Comparison of ENCODE assay signal across 9 cellular contexts in genomic region chr7:43164757-43165156, GRCh38. TPM values are rescaled to one million over a fixed set of nuclear protein-coding genes. Genes with fewer than 3 reads are reported as not detected.
A peak's percentile ranks its signal among the peaks of the same experiment; 100 is the strongest.
DNase-seq lines count a peak whose midpoint lies in the region; ATAC-seq, FAIRE-seq and TF ChIP-seq lines count a peak whose summit lies in the region.
"Had no signal": no experiment of that assay in that cellular context is flagged by ENCODE, and none has a peak within 500 bp of the region (broad histone marks: within the 10 kb centered on the region; RNA-seq: fewer than 3 reads in every experiment).

No MANE protein-coding gene starts in this region.

- no peak for TF ChIP-seq POLR2A in GM12891 (IDR thresholded peaks at IDR 0.05; ENCODE audit: low read depth, low read length)

- no peaks in the 10 kb centered on the region for H3K9me3 ChIP-seq in MG63
- H3K9me3 ChIP-seq in fibroblast of lung (ENCODE audit: control insufficient read depth, insufficient read depth, low read depth, low read length) = no peaks in the 10 kb centered on the region
- H3K9me3 ChIP-seq in endodermal cell (ENCODE audit: control insufficient read depth, low read length) = no peaks in the 10 kb centered on the region
- H3K9me3 ChIP-seq in PC-9 (ENCODE audit: insufficient read depth, low read depth) = no peaks in the 10 kb centered on the region

- H3K36me3 Mint-ChIP-seq in type B pancreatic cell (no peaks in the 10 kb centered on the region), endodermal cell (ENCODE audit: low read depth) (no peaks in the 10 kb centered on the region)

- CTCF ChIA-PET in PC-9 (lab: Charles Lee) = no interaction called here

- no peak overlapping the region for H3K9ac ChIP-seq in fibroblast of lung (ENCODE audit: insufficient read depth, low read length)
- H3K9ac ChIP-seq in endodermal cell (ENCODE audit: extremely low read depth, low read length, poor library complexity, severe bottlenecking) = no peak overlapping the region

- H3K27me3 Mint-ChIP-seq in type B pancreatic cell = peaks cover 4% of the 10 kb centered on the region
- no peaks in the 10 kb centered on the region for H3K27me3 Mint-ChIP-seq in endodermal cell (ENCODE audit: insufficient read depth)

- no peak overlapping the region for H3K27ac ChIP-seq in fibroblast of lung (ENCODE audit: insufficient read depth, low read length)
- no peak overlapping the region for H3K27ac ChIP-seq in endodermal cell (ENCODE audit: low read depth, low read length)
- no peak overlapping the region for H3K27ac ChIP-seq in PC-9

- H3K27me3 ChIP-seq in MG63 (no peaks in the 10 kb centered on the region), fibroblast of lung (ENCODE audit: control insufficient read depth, insufficient read depth, low read length) (no peaks in the 10 kb centered on the region), endodermal cell (ENCODE audit: control insufficient read depth, insufficient read depth, low read length, poor library complexity, severe bottlenecking) (no peaks in the 10 kb centered on the region), PC-9 (ENCODE audit: insufficient read depth, low read depth) (peaks cover 67% of the 10 kb centered on the region)

- H2AFZ ChIP-seq in fibroblast of lung (ENCODE audit: low read length) = no peak overlapping the region
- no peak overlapping the region for H2AFZ ChIP-seq in PC-9

- FAIRE-seq in GM12891 (lab: Jason Lieb, UNC) = peak; percentile 47

- ATAC-seq in GM21825 (IDR thresholded peaks at IDR 0.05; ENCODE audit: unreplicated experiment) = peak; percentile 87

- H3K79me2 ChIP-seq in fibroblast of lung (ENCODE audit: control insufficient read depth, insufficient read depth, low read length) (no peaks in the 10 kb centered on the region), PC-9 (ENCODE audit: low read depth) (no peaks in the 10 kb centered on the region)

- H3K4me3 ChIP-seq in MG63 = no peak overlapping the region
- H3K4me3 ChIP-seq in fibroblast of lung (replicated peaks in 1 of 4; ENCODE audit: control extremely low read depth in 1 of 4, insufficient read depth in 1 of 4, low read depth in 3 of 4, low read length in 4 of 4) = no peak overlapping the region
- no peak overlapping the region for H3K4me3 ChIP-seq in endodermal cell (ENCODE audit: low read length)
- H3K4me3 ChIP-seq in PC-9 = no peak overlapping the region

- BruUV-seq in PC-9 (replicated peaks; lab: Mats Ljungman, UMichigan) = no TSS peak

- H4K20me1 ChIP-seq in fibroblast of lung (ENCODE audit: control insufficient read depth, extremely low read depth, insufficient read depth, low read length) (no peaks in the 10 kb centered on the region), PC-9 (ENCODE audit: insufficient read depth) (no peaks in the 10 kb centered on the region; the same call in 1 of the 2 replicates)

- H3K4me3 Mint-ChIP-seq in type B pancreatic cell (no peak overlapping the region), endodermal cell (no peak overlapping the region)

- intact Hi-C loops in PC-9 (cut with micrococcal nuclease; ENCODE audit: unreplicated experiment) = no loop called here

- WGBS in endodermal cell (ENCODE audit: insufficient coverage in 1 of 2, insufficient read length in 1 of 2), 2 experiments = 96% methylated on average over 4 of the region's 4 CpGs

- H3F3A ChIP-seq in PC-9 (ENCODE audit: insufficient read depth, low read depth) = no peaks in the 10 kb centered on the region

- peak; percentile 33 for DNase-seq in GM12891 (ENCODE audit: insufficient read length, low spot score)
- peak; percentile 35 for DNase-seq in MG63
- peak; percentile 97 to 98 for DNase-seq in fibroblast of lung (ENCODE audit: low read depth in 2 of 2)
- DNase-seq in type B pancreatic cell (ENCODE audit: extremely low spot score, unreplicated experiment) = no peak
- DNase-seq in activated CD4-positive, alpha-beta T cell treated with anti-CD3 and anti-CD28 coated beads for 4 hours = no peak
- no peak for DNase-seq in endodermal cell
- DNase-seq in PC-9 = no peak

- H3K9me3 Mint-ChIP-seq in type B pancreatic cell (peaks cover 4% of the 10 kb centered on the region), endodermal cell (no peaks in the 10 kb centered on the region)

- H3K4me1 Mint-ChIP-seq in type B pancreatic cell (ENCODE audit: unreplicated experiment) (no peaks in the 10 kb centered on the region), endodermal cell (no peaks in the 10 kb centered on the region)

- H3K27ac Mint-ChIP-seq in type B pancreatic cell = no peak overlapping the region
- no peak overlapping the region for H3K27ac Mint-ChIP-seq in endodermal cell

- H3K4me1 ChIP-seq in fibroblast of lung (ENCODE audit: control insufficient read depth, extremely low read depth, insufficient read depth, low read length) (peaks cover 9% of the 10 kb centered on the region), endodermal cell (ENCODE audit: control insufficient read depth, insufficient read depth, low read length) (no peaks in the 10 kb centered on the region), PC-9 (replicated peaks; ENCODE audit: insufficient read depth) (no peaks in the 10 kb centered on the region)

- POLR2A ChIA-PET in PC-9 (lab: Charles Lee; ENCODE audit: unreplicated experiment) = no interaction called here

- H3K4me2 ChIP-seq in fibroblast of lung (ENCODE audit: extremely low read depth, insufficient read depth, low read length) = no peak overlapping the region
- no peak overlapping the region for H3K4me2 ChIP-seq in PC-9

- TF ChIP-seq CTCF in fibroblast of lung (conservative IDR thresholded peaks at IDR 0.05 in 1 of 2, IDR thresholded peaks at IDR 0.05 in 1 of 2; ENCODE audit: low read depth in 1 of 2, low read length in 2 of 2) (no peak), type B pancreatic cell (conservative IDR thresholded peaks at IDR 0.05) (no peak), endodermal cell (conservative IDR thresholded peaks at IDR 0.05) (no peak), PC-9 (conservative IDR thresholded peaks at IDR 0.05) (no peak)

- no peaks in the 10 kb centered on the region for H3K9me2 ChIP-seq in PC-9 (ENCODE audit: insufficient read depth)

- H3K36me3 ChIP-seq in MG63 = no peaks in the 10 kb centered on the region
- H3K36me3 ChIP-seq in fibroblast of lung (ENCODE audit: control insufficient read depth, insufficient read depth, low read length) = no peaks in the 10 kb centered on the region
- no peaks in the 10 kb centered on the region for H3K36me3 ChIP-seq in endodermal cell (ENCODE audit: control insufficient read depth, insufficient read depth, low read length)
- H3K36me3 ChIP-seq in PC-9 (ENCODE audit: low read depth) = no peaks in the 10 kb centered on the region

TF ChIP-seq in GM12891, 5 proteins besides CTCF, POLR2A, EP300 and RAD21:
- TF ChIP-seq POU2F2 (IDR thresholded peaks at IDR 0.05; ENCODE audit: low read depth, low read length) (no peak), SPI1 (IDR thresholded peaks at IDR 0.05; ENCODE audit: low read depth, low read length) (peak; percentile 60), POLR2AphosphoS5 (IDR thresholded peaks at IDR 0.05; ENCODE audit: low read depth, low read length) (no peak), TAF1 (IDR thresholded peaks at IDR 0.05; ENCODE audit: low read depth, low read length) (no peak), PAX5 (IDR thresholded peaks at IDR 0.05; ENCODE audit: insufficient read depth, low read length, severe bottlenecking) (no peak)

RNA-seq across cellular contexts. Expression of gene HECW1, which starts 52.3 kb away (rescaled TPM):
- polyA plus RNA-seq in GM12891 (2012; ENCODE audit: low read depth, missing spikeins) = 0.01 TPM
- 1.7 and 18.4 TPM in 2 replicates for total RNA-seq in MG63 (2014; rRNA removed; shearing (Covaris generic); ENCODE audit: low replicate concordance)
- 0.77 and 6.1 TPM in 2 replicates for total RNA-seq in fibroblast of lung
- polyA plus RNA-seq in fibroblast of lung = 1.1 and 3.0 TPM in 2 replicates
- polyA plus RNA-seq in fibroblast of lung (2012) = 1.4 and 2.4 TPM in 2 replicates
- polyA minus RNA-seq in fibroblast of lung (ENCODE audit: low replicate concordance) = 0.43 and 10.9 TPM in 2 replicates
- total RNA-seq in type B pancreatic cell (ENCODE audit: low replicate concordance) = 0.90 and 1.4 TPM in 2 replicates
- 10 to 100 TPM in 1 of 2 donors, 1 to 10 TPM in 1; 4.6 to 12.0 TPM for total RNA-seq in endodermal cell
- 1.6 TPM for polyA plus RNA-seq in endodermal cell (2013, experiment 1 of 2)
- 0.62 TPM for polyA plus RNA-seq in endodermal cell (2013, experiment 2 of 2)
- total RNA-seq in PC-9 (2021) = 0.48 and 2.7 TPM in 2 replicates
- polyA plus RNA-seq: liver had no signal

Comparison
In these comparisons a context has a peak if more than half of its experiments do, and no peak if none do; other contexts are left out.
1. DNase-seq: peak in GM12891 (single experiment), MG63 (single experiment) and fibroblast of lung (2 of 2); none in type B pancreatic cell (single experiment), activated CD4-positive, alpha-beta T cell treated with anti-CD3 and anti-CD28 coated beads for 4 hours (0 of 2), endodermal cell (single experiment) and PC-9 (0 of 2).